ENCODE assay signal across 35 cellular contexts in the genomic region with DNA sequence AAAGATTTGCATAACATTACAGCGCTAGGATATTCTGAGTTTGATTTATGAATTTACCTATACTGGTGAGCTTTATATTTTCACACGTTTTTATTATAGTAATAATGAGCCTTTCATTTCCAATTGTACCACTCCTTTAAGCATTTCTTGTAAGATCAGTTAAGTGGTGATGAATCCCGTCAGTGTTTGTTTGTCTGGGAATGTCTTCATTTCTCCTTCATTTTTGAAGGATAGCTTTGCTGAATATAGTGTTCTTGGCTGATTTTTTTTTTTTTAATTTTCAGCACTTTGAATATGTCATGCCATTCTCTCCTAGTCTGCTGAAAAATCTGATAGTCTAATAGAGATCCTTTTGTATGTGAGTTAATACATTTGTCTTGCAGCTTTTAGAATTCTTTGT.
A peak's percentile ranks its signal among the peaks of the same experiment; 100 is the strongest.
DNase-seq lines count a peak whose midpoint lies in the region; ATAC-seq and TF ChIP-seq lines count a peak whose summit lies in the region.
"Had no signal": no experiment of that assay in that cellular context is flagged by ENCODE, and none has a peak within 500 bp of the region (broad histone marks: within the 10 kb centered on the region; RNA-seq: fewer than 3 reads in every experiment).

No MANE protein-coding gene starts in this region.

- ATAC-seq in GM18505 (IDR thresholded peaks at IDR 0.05; ENCODE audit: unreplicated experiment) (peak; percentile 6), HG02678 (IDR thresholded peaks at IDR 0.05; ENCODE audit: unreplicated experiment) (peak; percentile 1), natural killer cell (no peak), upper lobe of right lung (no peak), heart right ventricle (no peak), HG03469 (IDR thresholded peaks at IDR 0.05; ENCODE audit: unreplicated experiment) (no peak)
- ATAC-seq: gastrocnemius medialis, HepG2, left cardiac atrium, Panc1 had no signal

- H3K27me3 ChIP-seq in upper lobe of right lung, result no peaks in the 10 kb centered on the region
- no peaks in the 10 kb centered on the region for H3K27me3 ChIP-seq in heart right ventricle
- H3K27me3 ChIP-seq: adrenal gland, BE2C, brain microvascular endothelial cell, gastrocnemius medialis, hepatocyte, ovary had no signal

- no peaks in the 10 kb centered on the region for H3K4me1 ChIP-seq in upper lobe of right lung
- H3K4me1 ChIP-seq in heart right ventricle, result peaks cover 0 to 10% (median 0%) of the 10 kb centered on the region in 9 donors
- H3K4me1 ChIP-seq: adrenal gland, BE2C, gastrocnemius medialis had no signal

- no peak for TF ChIP-seq POLR2A in GM18505 (IDR thresholded peaks at IDR 0.05; ENCODE audit: borderline replicate concordance, extremely low read depth, insufficient read depth, insufficient read length)

- H3K27me3 Mint-ChIP-seq in IgD-negative memory B cell, result no peaks in the 10 kb centered on the region
- H3K27me3 Mint-ChIP-seq in natural killer cell (ENCODE audit: low read depth in 2 of 2), result no peaks in the 10 kb centered on the region
- H3K27me3 Mint-ChIP-seq: activated CD4-positive, alpha-beta memory T cell treated with anti-CD3 and anti-CD28 coated beads, Interleukin-2, amount 10 ng/mL, durations not matched to agents 7 days and 5 days had no signal

- WGBS in heart right ventricle, 2 donors, result 82 to 92% methylated on average over 3 of the region's 3 CpGs

- intact Hi-C loops in natural killer cell (cut with micrococcal nuclease) (no loop called here), upper lobe of right lung (cut with DNase I) (no loop called here), heart right ventricle (cut with DNase I) (loop anchor here in 3 of 10 donors (10.0 kb wide), 1 partner anchor 362 kb away; no protein-coding TSS in a partner anchor)

- no peaks in the 10 kb centered on the region for H3K36me3 ChIP-seq in upper lobe of right lung
- H3K36me3 ChIP-seq in heart right ventricle, result no peaks in the 10 kb centered on the region
- H3K36me3 ChIP-seq: adrenal gland, BE2C, brain microvascular endothelial cell, gastrocnemius medialis, ovary had no signal

- H3K9me3 ChIP-seq in upper lobe of right lung (peaks cover 9% of the 10 kb centered on the region), heart right ventricle (peaks cover 0 to 29% (median 15%) of the 10 kb centered on the region in 11 donors)
- H3K9me3 ChIP-seq: adrenal gland, BE2C, ovary had no signal

- H3K36me3 Mint-ChIP-seq in IgD-negative memory B cell, result peaks cover 7% of the 10 kb centered on the region
- no peaks in the 10 kb centered on the region for H3K36me3 Mint-ChIP-seq in natural killer cell

- H3K27ac Mint-ChIP-seq in IgD-negative memory B cell, result peak overlapping the region; percentile 34 to 92 (median 86)
- H3K27ac Mint-ChIP-seq in natural killer cell, result peak overlapping the region in 1 of 2 donors; percentile 21
- H3K27ac Mint-ChIP-seq: activated CD4-positive, alpha-beta memory T cell treated with anti-CD3 and anti-CD28 coated beads, Interleukin-2, amount 10 ng/mL, durations not matched to agents 7 days and 5 days; activated naive CD4-positive, alpha-beta T cell treated with anti-CD3 and anti-CD28 coated beads for 36 hours; activated T-helper 1 cell treated with anti-CD3 and anti-CD28 coated beads, Interleukin-12 subunit alpha, Interleukin-12 subunit beta, Interleukin-2, Interleukin-4 antibody, amounts not matched to agents 30 ng/mL and 10 ng/mL and 1 ng/mL, durations not matched to agents 14 hours and 24 hours and 36 hours; T-helper 2 cell treated with Interferon-gamma antibody and Interleukin-4, amounts not matched to agents 5 μg/mL and 100 μg/mL, for 36 hours had no signal

- H3K4me1 Mint-ChIP-seq in IgD-negative memory B cell (peaks cover 17 to 44% (median 37%) of the 10 kb centered on the region in 3 donors), natural killer cell (peaks cover 39 to 58% of the 10 kb centered on the region in 2 donors)

- no peak overlapping the region for H3K27ac ChIP-seq in upper lobe of right lung
- H3K27ac ChIP-seq in heart right ventricle, result no peak overlapping the region
- H3K27ac ChIP-seq: adrenal gland, brain microvascular endothelial cell, gastrocnemius medialis, hepatocyte, ovary had no signal

- H3K4me3 ChIP-seq in upper lobe of right lung (no peak overlapping the region), heart right ventricle (no peak overlapping the region)
- H3K4me3 ChIP-seq: adrenal gland, gastrocnemius medialis, hepatocyte, ovary had no signal

- TF ChIP-seq CTCF in natural killer cell (IDR thresholded peaks at IDR 0.05) (no peak), upper lobe of right lung (IDR thresholded peaks at IDR 0.05) (no peak), heart right ventricle (IDR thresholded peaks at IDR 0.05) (no peak)

- H3K4me3 Mint-ChIP-seq in IgD-negative memory B cell (peak overlapping the region in 2 of 4 donors; percentile 26 to 82), natural killer cell (peak overlapping the region; percentile 69)
- H3K4me3 Mint-ChIP-seq: activated CD4-positive, alpha-beta memory T cell treated with anti-CD3 and anti-CD28 coated beads, Interleukin-2, amount 10 ng/mL, durations not matched to agents 7 days and 5 days; activated naive CD4-positive, alpha-beta T cell treated with anti-CD3 and anti-CD28 coated beads for 36 hours; activated T-helper 1 cell treated with anti-CD3 and anti-CD28 coated beads, Interleukin-12 subunit alpha, Interleukin-12 subunit beta, Interleukin-2, Interleukin-4 antibody, amounts not matched to agents 30 ng/mL and 10 ng/mL and 1 ng/mL, durations not matched to agents 14 hours and 24 hours and 36 hours; T-helper 2 cell treated with Interferon-gamma antibody and Interleukin-4, amounts not matched to agents 5 μg/mL and 100 μg/mL, for 36 hours had no signal

- peaks cover 0 to 8% (median 0%) of the 10 kb centered on the region in 3 donors for H3K9me3 Mint-ChIP-seq in IgD-negative memory B cell
- peaks cover 0 to 2% of the 10 kb centered on the region in 2 donors for H3K9me3 Mint-ChIP-seq in natural killer cell
- H3K9me3 Mint-ChIP-seq: activated CD4-positive, alpha-beta memory T cell treated with anti-CD3 and anti-CD28 coated beads, Interleukin-2, amount 10 ng/mL, durations not matched to agents 7 days and 5 days; activated T-helper 1 cell treated with anti-CD3 and anti-CD28 coated beads, Interleukin-12 subunit alpha, Interleukin-12 subunit beta, Interleukin-2, Interleukin-4 antibody, amounts not matched to agents 30 ng/mL and 10 ng/mL and 1 ng/mL, durations not matched to agents 14 hours and 24 hours and 36 hours; T-helper 2 cell treated with Interferon-gamma antibody and Interleukin-4, amounts not matched to agents 5 μg/mL and 100 μg/mL, for 36 hours had no signal

- no peak for DNase-seq in natural killer cell
- no peak for DNase-seq in upper lobe of right lung
- no peak for DNase-seq in heart right ventricle
- no peak for DNase-seq in globus pallidus (ENCODE audit: low spot score)
- DNase-seq: ACHN; activated CD4-positive, alpha-beta memory T cell treated with anti-CD3 and anti-CD28 coated beads, Interleukin-2, amount 10 ng/mL, durations not matched to agents 7 days and 5 days; activated CD8-positive, alpha-beta memory T cell treated with anti-CD3 and anti-CD28 coated beads, Interleukin-2, amount 50 U/mL, for 4 hours; activated naive CD4-positive, alpha-beta T cell treated with anti-CD3 and anti-CD28 coated beads for 36 hours; adrenal gland; BE2C; brain microvascular endothelial cell; COR-L47; gastrocnemius medialis; HCEC 1CT; Karpas-422; left cardiac atrium; mammary epithelial cell; NCI-H1417 treated with DMSO at 0.1 percent for 48 hours; NCI-H2081; NCI-H226; NCI-H69; ovary; SHP77 treated with DMSO at 0.1 percent for 48 hours; stimulated activated CD4-positive, alpha-beta T cell treated with anti-CD3 and anti-CD28 coated beads, Interleukin-15, amount 100 ng/mL, for 24 hours; stimulated activated CD4-positive, alpha-beta T cell treated with anti-CD3 and anti-CD28 coated beads, Interleukin-4, amount 100 ng/mL, for 4 hours; trophoblast cell had no signal

Comparison
In these comparisons a context has a peak if more than half of its experiments do, and no peak if none do; other contexts are left out.
1. ATAC-seq: peak in GM18505 (single experiment) and HG02678 (single experiment); none in natural killer cell (0 of 3), upper lobe of right lung (single experiment), heart right ventricle (0 of 8) and HG03469 (single experiment).